Comparison of ENCODE assay signal across 1 cellular context in the genomic region with DNA sequence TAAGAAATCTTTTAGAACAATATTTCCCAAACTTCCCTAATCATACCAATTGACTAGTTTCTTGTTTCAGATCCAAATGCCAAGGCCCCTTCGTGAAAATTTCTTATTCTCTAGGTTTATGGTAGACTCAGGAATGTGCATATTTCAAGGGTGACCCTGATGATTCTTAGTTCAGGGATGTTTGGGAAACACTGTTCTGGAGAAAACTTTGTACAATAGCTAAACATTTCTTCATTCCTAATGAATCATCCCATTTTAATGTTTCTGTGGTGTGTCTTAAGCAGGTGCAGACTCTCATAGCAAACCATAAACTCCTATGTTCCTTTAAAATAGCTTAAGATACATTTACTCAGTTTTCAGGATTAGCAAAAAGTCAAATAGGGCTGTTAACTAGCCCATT.
TF ChIP-seq lines count a peak whose summit lies in the region.

No MANE protein-coding gene starts in this region.

TF ChIP-seq in IMR-90, 13 proteins besides CTCF, POLR2A, EP300 and RAD21:
- TF ChIP-seq CEBPB (IDR thresholded peaks at IDR 0.05; ENCODE audit: low read depth, low read length) (peak; percentile 81), NFE2L2 (IDR thresholded peaks at IDR 0.05; ENCODE audit: low read depth, low read length) (no peak), RCOR1 (IDR thresholded peaks at IDR 0.05; ENCODE audit: insufficient replicate concordance, low read length) (peak; percentile 96), FOS (IDR thresholded peaks at IDR 0.05; ENCODE audit: low read depth, low read length) (peak; percentile 78), MAFK (IDR thresholded peaks at IDR 0.05; ENCODE audit: low read depth, low read length) (0 out of 2 replicates have a peak, but pooled peaks have one; percentile 10)
- TF ChIP-seq, protein P1, sequence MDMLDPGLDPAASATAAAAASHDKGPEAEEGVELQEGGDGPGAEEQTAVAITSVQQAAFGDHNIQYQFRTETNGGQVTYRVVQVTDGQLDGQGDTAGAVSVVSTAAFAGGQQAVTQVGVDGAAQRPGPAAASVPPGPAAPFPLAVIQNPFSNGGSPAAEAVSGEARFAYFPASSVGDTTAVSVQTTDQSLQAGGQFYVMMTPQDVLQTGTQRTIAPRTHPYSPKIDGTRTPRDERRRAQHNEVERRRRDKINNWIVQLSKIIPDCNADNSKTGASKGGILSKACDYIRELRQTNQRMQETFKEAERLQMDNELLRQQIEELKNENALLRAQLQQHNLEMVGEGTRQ (IDR thresholded peaks at IDR 0.05; ENCODE audit: low read depth, low read length): no peak
